Comparison of ENCODE assay signal across 1 cellular context in genomic region chr2:96894151-96894531, GRCh38.
TF ChIP-seq lines count a peak whose summit lies in the region.

No MANE protein-coding gene starts in this region.

TF ChIP-seq in K562, 482 proteins besides CTCF, POLR2A, EP300 and RAD21 (continued from another document):
- TF ChIP-seq AFF4 (CRISPR knock-in tag; IDR thresholded peaks at IDR 0.05) (no peak), TEAD4 (IDR thresholded peaks at IDR 0.05; ENCODE audit: low read length) (peak; percentile 53; the same call in 1 of the 2 replicates), TEAD4 (CRISPR knock-in tag; IDR thresholded peaks at IDR 0.05; ENCODE audit: borderline replicate concordance) (no peak)
- TF ChIP-seq, protein P1, sequence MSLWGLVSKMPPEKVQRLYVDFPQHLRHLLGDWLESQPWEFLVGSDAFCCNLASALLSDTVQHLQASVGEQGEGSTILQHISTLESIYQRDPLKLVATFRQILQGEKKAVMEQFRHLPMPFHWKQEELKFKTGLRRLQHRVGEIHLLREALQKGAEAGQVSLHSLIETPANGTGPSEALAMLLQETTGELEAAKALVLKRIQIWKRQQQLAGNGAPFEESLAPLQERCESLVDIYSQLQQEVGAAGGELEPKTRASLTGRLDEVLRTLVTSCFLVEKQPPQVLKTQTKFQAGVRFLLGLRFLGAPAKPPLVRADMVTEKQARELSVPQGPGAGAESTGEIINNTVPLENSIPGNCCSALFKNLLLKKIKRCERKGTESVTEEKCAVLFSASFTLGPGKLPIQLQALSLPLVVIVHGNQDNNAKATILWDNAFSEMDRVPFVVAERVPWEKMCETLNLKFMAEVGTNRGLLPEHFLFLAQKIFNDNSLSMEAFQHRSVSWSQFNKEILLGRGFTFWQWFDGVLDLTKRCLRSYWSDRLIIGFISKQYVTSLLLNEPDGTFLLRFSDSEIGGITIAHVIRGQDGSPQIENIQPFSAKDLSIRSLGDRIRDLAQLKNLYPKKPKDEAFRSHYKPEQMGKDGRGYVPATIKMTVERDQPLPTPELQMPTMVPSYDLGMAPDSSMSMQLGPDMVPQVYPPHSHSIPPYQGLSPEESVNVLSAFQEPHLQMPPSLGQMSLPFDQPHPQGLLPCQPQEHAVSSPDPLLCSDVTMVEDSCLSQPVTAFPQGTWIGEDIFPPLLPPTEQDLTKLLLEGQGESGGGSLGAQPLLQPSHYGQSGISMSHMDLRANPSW (CRISPR knock-in tag; IDR thresholded peaks at IDR 0.05) = no peak
